Comparison of ENCODE assay signal across 18 cellular contexts in the genomic region with DNA sequence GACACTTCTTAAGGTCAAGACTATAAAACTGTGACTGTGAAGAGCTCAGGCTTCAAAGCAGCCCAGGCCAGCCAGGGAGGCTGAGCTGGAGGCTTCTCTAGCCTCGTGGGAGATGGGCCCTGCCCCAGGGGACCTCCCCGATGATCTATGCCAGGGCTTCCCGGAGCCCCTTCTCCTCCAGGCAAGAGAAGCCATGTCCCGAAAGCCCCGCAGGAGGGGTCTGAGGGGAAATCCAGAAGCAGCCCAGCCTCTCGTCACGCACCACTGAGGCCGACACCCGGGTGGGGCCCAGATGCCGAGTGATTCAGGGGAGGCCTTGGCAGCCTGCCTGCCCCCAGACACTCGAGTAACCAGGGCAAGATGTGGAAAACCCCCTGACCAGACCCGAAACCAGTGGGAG.
DNase-seq lines count a peak whose midpoint lies in the region; ATAC-seq, FAIRE-seq and TF ChIP-seq lines count a peak whose summit lies in the region.
"Had no signal": no experiment of that assay in that cellular context is flagged by ENCODE, and none has a peak within 500 bp of the region (broad histone marks: within the 10 kb centered on the region; RNA-seq: fewer than 3 reads in every experiment).

No MANE protein-coding gene starts in this region.

- H3K27me3 ChIP-seq in GM12878 (replicated peaks in 1 of 2; ENCODE audit: control insufficient read depth in 2 of 2, insufficient read depth in 2 of 2, low read length in 1 of 2) (no peaks in the 10 kb centered on the region), spleen (replicated peaks in 1 of 7) (no peaks in the 10 kb centered on the region), sigmoid colon (no peaks in the 10 kb centered on the region)
- H3K27me3 ChIP-seq: ascending aorta, gastroesophageal sphincter, right atrium auricular region had no signal

- ATAC-seq in HG02759 (IDR thresholded peaks at IDR 0.05; ENCODE audit: unreplicated experiment) (peak; percentile 72), GM12878 (peak; percentile 90)
- no peak for ATAC-seq in activated T-helper 17 cell treated with anti-CD3 and anti-CD28 coated beads, Interleukin-2, amount 50 U/mL, for 72 hours (replicated peaks)
- ATAC-seq: gastroesophageal sphincter; stimulated activated naive CD8-positive, alpha-beta T cell treated with anti-CD3 and anti-CD28 coated beads, Interleukin-15, amount 100 ng/mL, for 72 hours had no signal

- POLR2A ChIA-PET in GM12878 (lab: Charles Lee): no interaction called here

- no peak for TF ChIP-seq RAD21 in GM12878 (IDR thresholded peaks at IDR 0.05; ENCODE audit: insufficient read depth, low read depth, low read length)

- TF ChIP-seq POLR2A in GM12878 (IDR thresholded peaks at IDR 0.05; ENCODE audit: low read depth, low read length): no peak
- TF ChIP-seq POLR2A in spleen (IDR thresholded peaks at IDR 0.05): no peak
- TF ChIP-seq POLR2A in sigmoid colon (IDR thresholded peaks at IDR 0.05): no peak

- TF ChIP-seq EP300 in GM12878 (IDR thresholded peaks at IDR 0.05; ENCODE audit: borderline replicate concordance in 1 of 2, control insufficient read depth in 1 of 2, low read depth in 2 of 2, low read length in 2 of 2): no peak
- no peak for TF ChIP-seq EP300 in sigmoid colon (IDR thresholded peaks at IDR 0.05)

- RAD21 ChIA-PET in GM12878 (lab: Charles Lee; ENCODE audit: unreplicated experiment): interaction anchor here (0.6 to 1.1 kb wide), 3 partner anchors 10 to 24 kb away, joined by 3 read pairs; no protein-coding TSS in a partner anchor

- H3K36me3 ChIP-seq in GM12878 (ENCODE audit: control insufficient read depth in 2 of 2, insufficient read depth in 2 of 2, low read length in 1 of 2) (no peaks in the 10 kb centered on the region), spleen (no peaks in the 10 kb centered on the region), sigmoid colon (no peaks in the 10 kb centered on the region)
- H3K36me3 ChIP-seq: ascending aorta, gastroesophageal sphincter, right atrium auricular region had no signal

- peaks cover 13% of the 10 kb centered on the region for H3K4me1 ChIP-seq in GM12878 (ENCODE audit: control insufficient read depth, insufficient read depth, low read length)
- peaks cover 0 to 5% (median 0%) of the 10 kb centered on the region in 6 donors for H3K4me1 ChIP-seq in spleen
- no peaks in the 10 kb centered on the region for H3K4me1 ChIP-seq in sigmoid colon
- H3K4me1 ChIP-seq: ascending aorta, gastroesophageal sphincter had no signal

- 2% methylated on average over 12 of the region's 12 CpGs for WGBS in GM12878 (ENCODE audit: insufficient coverage, insufficient replicate concordance, low lambda C conversion rate, missing lambda C conversion rate)
- 50 to 94% (median 70%) methylated on average over 8 to 12 of the region's 12 CpGs for WGBS in spleen, 5 donors
- 71 to 78% methylated on average over 12 of the region's 12 CpGs for WGBS in sigmoid colon, 2 donors

- BruUV-seq in GM12878 (replicated peaks; lab: Mats Ljungman, UMichigan): no TSS peak

- no peak for FAIRE-seq in GM12878 (lab: Jason Lieb, UNC)

- peak overlapping the region; percentile 54 for H3K4me2 ChIP-seq in GM12878 (ENCODE audit: control insufficient read depth, insufficient read depth)

- H3K4me1 Mint-ChIP-seq in activated T-helper 17 cell treated with anti-CD3 and anti-CD28 coated beads, Interleukin-2, amount 50 U/mL, for 72 hours: peaks cover 10% of the 10 kb centered on the region
- H3K4me1 Mint-ChIP-seq: stimulated activated naive CD8-positive, alpha-beta T cell treated with anti-CD3 and anti-CD28 coated beads, Interleukin-15, amount 100 ng/mL, for 72 hours had no signal

- peak; percentile 65 for DNase-seq in GM13977 (ENCODE audit: low spot score)
- DNase-seq in GM12878 (ENCODE audit: low read depth, low spot score): peak; percentile 43
- peak; percentile 54 for DNase-seq in spleen
- DNase-seq in SIG-M5 treated with dmso at 0.1 percent for 504 hours (lab: John Stamatoyannopoulos, UW; ENCODE audit: unreplicated experiment): no peak
- no peak for DNase-seq in sigmoid colon
- DNase-seq in HuH-7 (ENCODE audit: low spot score): no peak
- DNase-seq: CD4-positive, alpha-beta T cell; GDM1; H7; NCI-H1436 treated with DMSO at 0.1 percent for 48 hours; NCI-H526 treated with DMSO at 0.1 percent for 48 hours; stimulated activated naive CD8-positive, alpha-beta T cell treated with anti-CD3 and anti-CD28 coated beads, Interleukin-15, amount 100 ng/mL, for 72 hours had no signal

- no peaks in the 10 kb centered on the region for H3K9me3 Mint-ChIP-seq in activated T-helper 17 cell treated with anti-CD3 and anti-CD28 coated beads, Interleukin-2, amount 50 U/mL, for 72 hours
- H3K9me3 Mint-ChIP-seq: CD4-positive, alpha-beta T cell; stimulated activated naive CD8-positive, alpha-beta T cell treated with anti-CD3 and anti-CD28 coated beads, Interleukin-15, amount 100 ng/mL, for 72 hours had no signal

- in situ Hi-C loops in GM13977 (cut with MboI; ENCODE audit: low pct_unique_long_range_greater_than_20kb, low sequenced_read_pairs, unreplicated experiment): no loop called here
- in situ Hi-C loops in GM12878 (cut with MboI): no loop called here

- no peaks in the 10 kb centered on the region for H3K36me3 Mint-ChIP-seq in activated T-helper 17 cell treated with anti-CD3 and anti-CD28 coated beads, Interleukin-2, amount 50 U/mL, for 72 hours (ENCODE audit: low read depth)

- H2AFZ ChIP-seq in GM12878 (ENCODE audit: control insufficient read depth, low read depth, low read length): peak overlapping the region; percentile 37

- H3K4me3 Mint-ChIP-seq in activated T-helper 17 cell treated with anti-CD3 and anti-CD28 coated beads, Interleukin-2, amount 50 U/mL, for 72 hours: no peak overlapping the region
- H3K4me3 Mint-ChIP-seq: CD4-positive, alpha-beta T cell; stimulated activated naive CD8-positive, alpha-beta T cell treated with anti-CD3 and anti-CD28 coated beads, Interleukin-15, amount 100 ng/mL, for 72 hours had no signal

- H3K4me3 ChIP-seq in GM12878 (no peak overlapping the region), spleen (no peak overlapping the region), sigmoid colon (no peak overlapping the region)
- H3K4me3 ChIP-seq: ascending aorta, gastroesophageal sphincter, right atrium auricular region, SK-N-MC had no signal

- H3K9me3 ChIP-seq in GM12878 (replicated peaks; ENCODE audit: control insufficient read depth, insufficient read depth, low read length) (no peaks in the 10 kb centered on the region), spleen (no peaks in the 10 kb centered on the region), sigmoid colon (no peaks in the 10 kb centered on the region)
- H3K9me3 ChIP-seq: ascending aorta, gastroesophageal sphincter, right atrium auricular region had no signal

- SMC1A ChIA-PET in GM12878 (lab: Charles Lee; ENCODE audit: uncharacterized antibody, unreplicated experiment): interaction anchor here (1.1 to 2.0 kb wide), 4 partner anchors 9 to 104 kb away, joined by 3 to 5 read pairs (median 4); no protein-coding TSS in a partner anchor

- CTCF ChIA-PET in GM12878 (lab: Yijun Ruan, JAX): interaction anchor here (1.1 to 1.3 kb wide), 3 partner anchors 10 to 104 kb away, joined by 3 to 7 read pairs (median 5); no protein-coding TSS in a partner anchor

- intact Hi-C loops in GM12878 (cut with micrococcal nuclease; ENCODE audit: unreplicated experiment): no loop called here
- intact Hi-C loops in spleen (cut with DNase I; ENCODE audit: low total_unique reads): no loop called here
- intact Hi-C loops in sigmoid colon (cut with DNase I): no loop called here

- no peaks in the 10 kb centered on the region for H3K27me3 Mint-ChIP-seq in activated T-helper 17 cell treated with anti-CD3 and anti-CD28 coated beads, Interleukin-2, amount 50 U/mL, for 72 hours
- H3K27me3 Mint-ChIP-seq: CD4-positive, alpha-beta T cell; stimulated activated naive CD8-positive, alpha-beta T cell treated with anti-CD3 and anti-CD28 coated beads, Interleukin-15, amount 100 ng/mL, for 72 hours had no signal

- H3K9ac ChIP-seq in GM12878 (ENCODE audit: control insufficient read depth, insufficient read depth, low read length): no peak overlapping the region

- H3K27ac Mint-ChIP-seq in activated T-helper 17 cell treated with anti-CD3 and anti-CD28 coated beads, Interleukin-2, amount 50 U/mL, for 72 hours: no peak overlapping the region
- H3K27ac Mint-ChIP-seq: CD4-positive, alpha-beta T cell; stimulated activated naive CD8-positive, alpha-beta T cell treated with anti-CD3 and anti-CD28 coated beads, Interleukin-15, amount 100 ng/mL, for 72 hours had no signal

- H3K27ac ChIP-seq in GM12878 (ENCODE audit: control insufficient read depth, insufficient read depth) (no peak overlapping the region; the same call in 1 of the 2 replicates), spleen (no peak overlapping the region), sigmoid colon (no peak overlapping the region)
- H3K27ac ChIP-seq: ascending aorta, gastroesophageal sphincter, right atrium auricular region, SK-N-MC had no signal

- H4K20me1 ChIP-seq in GM12878 (ENCODE audit: control insufficient read depth, insufficient read depth): no peaks in the 10 kb centered on the region

- H3K79me2 ChIP-seq in GM12878 (ENCODE audit: control insufficient read depth, insufficient read depth, low read length): no peaks in the 10 kb centered on the region

- no peak for TF ChIP-seq CTCF in GM13977 (IDR thresholded peaks at IDR 0.05; ENCODE audit: extremely low read depth, insufficient read depth, missing control alignments)
- no peak for TF ChIP-seq CTCF in GM12878 (IDR thresholded peaks at IDR 0.05 in 2 of 3, conservative IDR thresholded peaks at IDR 0.05 in 1 of 3; ENCODE audit: control insufficient read depth in 2 of 3, extremely low read depth in 1 of 3, insufficient read depth in 1 of 3, low read depth in 3 of 3, low read length in 3 of 3)
- no peak for TF ChIP-seq CTCF in spleen (IDR thresholded peaks at IDR 0.05 in 8 of 11, conservative IDR thresholded peaks at IDR 0.05 in 3 of 11)
- TF ChIP-seq CTCF in sigmoid colon (IDR thresholded peaks at IDR 0.05): no peak

TF ChIP-seq in GM12878, 131 proteins besides CTCF, POLR2A, EP300 and RAD21 (continues in another document):
- TF ChIP-seq HDAC2 (IDR thresholded peaks at IDR 0.05) (no peak), CREB1 (IDR thresholded peaks at IDR 0.05; ENCODE audit: low read depth) (no peak), CREM (IDR thresholded peaks at IDR 0.05; ENCODE audit: low read depth) (no peak), RUNX3 (IDR thresholded peaks at IDR 0.05; ENCODE audit: low read length) (peak; percentile 48; the same call in 1 of the 2 replicates), RFX5 (IDR thresholded peaks at IDR 0.05; ENCODE audit: low read depth, low read length) (no peak), TARDBP (IDR thresholded peaks at IDR 0.05; ENCODE audit: borderline replicate concordance) (no peak), ZNF384 (IDR thresholded peaks at IDR 0.05; ENCODE audit: borderline replicate concordance, low read depth, low read length) (no peak)

Comparison
In these comparisons a context has a peak if more than half of its experiments do, and no peak if none do; other contexts are left out.
1. DNase-seq: peak in GM13977 (single experiment), GM12878 (single experiment) and spleen (single experiment); none in SIG-M5 treated with dmso at 0.1 percent for 504 hours (single experiment), sigmoid colon (single experiment) and HuH-7 (single experiment).